Comparison of ENCODE assay signal across 1 cellular context in genomic region chr2:48114256-48114655, GRCh38.
TF ChIP-seq lines count a peak whose summit lies in the region.

No MANE protein-coding gene starts in this region.

TF ChIP-seq in HEK293, 187 proteins besides CTCF, POLR2A, EP300 and RAD21 (continued from another document and continues in another):
- TF ChIP-seq BCL6B (tag by site-specific recombination; IDR thresholded peaks at IDR 0.05) (no peak), ZBTB48 (tag by site-specific recombination; IDR thresholded peaks at IDR 0.05) (no peak), SETDB1 (IDR thresholded peaks at IDR 0.05; ENCODE audit: insufficient read length, low read length) (no peak), PRDM2 (tag by site-specific recombination; IDR thresholded peaks at IDR 0.05; ENCODE audit: borderline replicate concordance) (no peak), PBX3 (CRISPR knock-in tag; IDR thresholded peaks at IDR 0.05) (no peak), KLF1 (tag by site-specific recombination; IDR thresholded peaks at IDR 0.05) (peak; percentile 68), ZNF350 (tag by site-specific recombination; IDR thresholded peaks at IDR 0.05) (peak; percentile 91), ZNF692 (tag by site-specific recombination; IDR thresholded peaks at IDR 0.05) (peak; percentile 54; the same call in 1 of the 2 replicates), FEZF1 (tag by site-specific recombination; IDR thresholded peaks at IDR 0.05) (no peak), PRDM1 (tag by site-specific recombination; IDR thresholded peaks at IDR 0.05) (no peak), ZNF530 (tag by site-specific recombination; IDR thresholded peaks at IDR 0.05; ENCODE audit: low read depth) (no peak), ZNF146 (tag by site-specific recombination; IDR thresholded peaks at IDR 0.05) (no peak), ZNF629 (tag by site-specific recombination; IDR thresholded peaks at IDR 0.05) (peak; percentile 97), ZNF221 (tag by site-specific recombination; IDR thresholded peaks at IDR 0.05; ENCODE audit: borderline replicate concordance) (no peak), ZNF654 (tag by site-specific recombination; IDR thresholded peaks at IDR 0.05; ENCODE audit: low read depth) (no peak), ZEB2 (tag by site-specific recombination; IDR thresholded peaks at IDR 0.05) (0 out of 2 replicates have a peak, but pooled peaks have one; percentile 54), ZBTB44 (tag by site-specific recombination; IDR thresholded peaks at IDR 0.05) (no peak), GLI2 (tag by site-specific recombination; IDR thresholded peaks at IDR 0.05; ENCODE audit: borderline replicate concordance, low read depth) (no peak), ZNF768 (tag by site-specific recombination; IDR thresholded peaks at IDR 0.05) (no peak), ZNF37A (tag by site-specific recombination; IDR thresholded peaks at IDR 0.05) (no peak), KLF8 (tag by site-specific recombination; IDR thresholded peaks at IDR 0.05) (peak; percentile 85), ZBTB17 (tag by site-specific recombination; IDR thresholded peaks at IDR 0.05) (peak; percentile 53; the same call in 1 of the 2 replicates), ZNF274 (IDR thresholded peaks at IDR 0.05; ENCODE audit: low read length) (no peak), ZNF274 (tag by site-specific recombination; IDR thresholded peaks at IDR 0.05; ENCODE audit: borderline replicate concordance) (no peak), PRDM10 (tag by site-specific recombination; IDR thresholded peaks at IDR 0.05) (no peak), ZNF626 (tag by site-specific recombination; IDR thresholded peaks at IDR 0.05) (no peak), ZNF837 (tag by site-specific recombination; IDR thresholded peaks at IDR 0.05) (no peak), ZSCAN4 (tag by site-specific recombination; IDR thresholded peaks at IDR 0.05) (no peak), ZNF398 (tag by site-specific recombination; IDR thresholded peaks at IDR 0.05) (peak; percentile 22; the same call in 1 of the 2 replicates), ZNF335 (tag by site-specific recombination; conservative IDR thresholded peaks at IDR 0.05) (peak; percentile 43; the same call in 1 of the 2 replicates), ZNF600 (tag by site-specific recombination; IDR thresholded peaks at IDR 0.05) (no peak), INSM2 (tag by site-specific recombination; IDR thresholded peaks at IDR 0.05) (0 out of 2 replicates have a peak, but pooled peaks have one; percentile 36), REPIN1 (tag by site-specific recombination; IDR thresholded peaks at IDR 0.05; ENCODE audit: low read depth) (no peak)
